In the genomic region with DNA sequence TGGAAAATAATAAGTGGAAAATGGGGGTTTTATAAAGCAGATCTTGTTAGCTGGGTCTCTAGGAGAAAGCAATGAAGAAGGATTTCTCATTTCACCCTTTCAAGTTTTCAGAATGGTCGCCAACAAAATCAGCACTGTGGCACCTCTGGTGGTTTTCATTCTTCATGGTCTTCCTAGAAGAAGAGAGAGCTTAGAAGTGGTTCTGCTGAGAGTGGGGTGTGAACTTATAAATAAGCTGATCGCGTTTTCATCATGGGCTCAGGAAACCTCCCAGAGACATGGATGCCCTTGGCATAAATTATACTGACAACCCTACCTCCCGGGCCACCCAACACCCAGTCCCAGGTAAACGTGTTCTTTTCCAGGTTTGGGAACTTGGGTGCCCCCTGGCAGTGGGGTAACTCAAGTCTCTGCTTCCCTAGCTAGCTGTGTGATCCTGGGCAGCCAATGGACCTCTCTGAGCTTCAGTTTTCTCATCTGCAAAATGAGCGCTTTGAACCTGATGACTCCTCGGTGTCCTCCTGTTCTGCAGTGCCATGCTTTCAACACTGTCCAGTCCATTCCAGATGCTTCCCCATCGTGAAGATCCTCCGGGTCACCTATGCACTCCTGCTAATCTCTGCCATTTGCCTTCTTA, we compare ENCODE assay signal across 9 cellular contexts.
DNase-seq lines count a peak whose midpoint lies in the region; ATAC-seq and TF ChIP-seq lines count a peak whose summit lies in the region.
"Had no signal": no experiment of that assay in that cellular context is flagged by ENCODE, and none has a peak within 500 bp of the region (broad histone marks: within the 10 kb centered on the region; RNA-seq: fewer than 3 reads in every experiment).

No MANE protein-coding gene starts in this region.

- H3K36me3 ChIP-seq in A673 (ENCODE audit: insufficient read depth, low read length, poor library complexity, severe bottlenecking) (no peaks in the 10 kb centered on the region), mesodermal cell (ENCODE audit: control insufficient read depth, insufficient read depth, low read length) (no peaks in the 10 kb centered on the region)
- H3K36me3 ChIP-seq: HAP-1 had no signal

- ATAC-seq in GM19463 (IDR thresholded peaks at IDR 0.05; ENCODE audit: unreplicated experiment), result no peak

- intact Hi-C loops in A673 (cut with micrococcal nuclease; ENCODE audit: unreplicated experiment), result no loop called here
- intact Hi-C loops in activated T-helper 1 cell treated with anti-CD3 and anti-CD28 coated beads, Interleukin-12 subunit alpha, Interleukin-12 subunit beta, Interleukin-2, Interleukin-4 antibody, amounts not matched to agents 30 ng/mL and 10 ng/mL and 1 ng/mL, durations not matched to agents 14 hours and 24 hours and 36 hours (cut with micrococcal nuclease), result loop anchor here (1.0 to 10.0 kb wide), 6 partner anchors 19 to 613 kb away; a partner anchor contains a TSS

- DNase-seq in A673 (ENCODE audit: low spot score) (no peak), GM12864 (ENCODE audit: low read depth) (no peak), SK-N-DZ (ENCODE audit: low spot score) (no peak), SW 1271 (lab: John Stamatoyannopoulos, UW) (no peak), C1 segment of cervical spinal cord (lab: John Stamatoyannopoulos, UW) (no peak)
- DNase-seq in activated T-helper 1 cell treated with anti-CD3 and anti-CD28 coated beads, Interleukin-12 subunit alpha, Interleukin-12 subunit beta, Interleukin-2, Interleukin-4 antibody, amounts not matched to agents 30 ng/mL and 10 ng/mL and 1 ng/mL, durations not matched to agents 14 hours and 24 hours and 36 hours (ENCODE audit: low spot score), result no peak

- peak overlapping the region; percentile 97 for H3K27ac Mint-ChIP-seq in activated T-helper 1 cell treated with anti-CD3 and anti-CD28 coated beads, Interleukin-12 subunit alpha, Interleukin-12 subunit beta, Interleukin-2, Interleukin-4 antibody, amounts not matched to agents 30 ng/mL and 10 ng/mL and 1 ng/mL, durations not matched to agents 14 hours and 24 hours and 36 hours

- CTCF ChIA-PET in A673 (lab: Charles Lee), result no interaction called here

- 54 to 62% methylated on average over 6 to 7 of the region's 9 CpGs for WGBS in mesodermal cell (ENCODE audit: insufficient coverage in 2 of 2), 2 experiments

- H3K4me3 Mint-ChIP-seq in activated T-helper 1 cell treated with anti-CD3 and anti-CD28 coated beads, Interleukin-12 subunit alpha, Interleukin-12 subunit beta, Interleukin-2, Interleukin-4 antibody, amounts not matched to agents 30 ng/mL and 10 ng/mL and 1 ng/mL, durations not matched to agents 14 hours and 24 hours and 36 hours, result peak overlapping the region; percentile 99

- H3K9me3 ChIP-seq in A673 (ENCODE audit: low read depth, low read length, poor library complexity, severe bottlenecking) (no peaks in the 10 kb centered on the region), mesodermal cell (ENCODE audit: control insufficient read depth, low read length) (no peaks in the 10 kb centered on the region)
- H3K9me3 ChIP-seq: HAP-1 had no signal

- H3K9me3 Mint-ChIP-seq in activated T-helper 1 cell treated with anti-CD3 and anti-CD28 coated beads, Interleukin-12 subunit alpha, Interleukin-12 subunit beta, Interleukin-2, Interleukin-4 antibody, amounts not matched to agents 30 ng/mL and 10 ng/mL and 1 ng/mL, durations not matched to agents 14 hours and 24 hours and 36 hours, result no peaks in the 10 kb centered on the region

- peaks cover 7% of the 10 kb centered on the region for H3K27me3 ChIP-seq in A673 (replicated peaks; ENCODE audit: insufficient read depth, low read depth, low read length, poor library complexity)

- BruUV-seq in A673 (replicated peaks; lab: Mats Ljungman, UMichigan), result no TSS peak

- peaks cover 16% of the 10 kb centered on the region for H3K36me3 Mint-ChIP-seq in activated T-helper 1 cell treated with anti-CD3 and anti-CD28 coated beads, Interleukin-12 subunit alpha, Interleukin-12 subunit beta, Interleukin-2, Interleukin-4 antibody, amounts not matched to agents 30 ng/mL and 10 ng/mL and 1 ng/mL, durations not matched to agents 14 hours and 24 hours and 36 hours (ENCODE audit: low read depth)

- TF ChIP-seq CTCF in A673 (conservative IDR thresholded peaks at IDR 0.05; ENCODE audit: low read depth, low read length) (no peak), GM12864 (IDR thresholded peaks at IDR 0.05; ENCODE audit: low read depth, low read length, missing control alignments) (no peak)

- H3K4me3 ChIP-seq in A673 (ENCODE audit: low read depth, low read length, poor library complexity, severe bottlenecking) (peak overlapping the region; percentile 56), GM12864 (ENCODE audit: low read depth, low read length) (peak overlapping the region; percentile 60), mesodermal cell (ENCODE audit: extremely low read depth, insufficient read depth, low read length, poor library complexity, severe bottlenecking) (peak overlapping the region; percentile 43)

- H3K27me3 Mint-ChIP-seq in activated T-helper 1 cell treated with anti-CD3 and anti-CD28 coated beads, Interleukin-12 subunit alpha, Interleukin-12 subunit beta, Interleukin-2, Interleukin-4 antibody, amounts not matched to agents 30 ng/mL and 10 ng/mL and 1 ng/mL, durations not matched to agents 14 hours and 24 hours and 36 hours (ENCODE audit: insufficient read depth), result peaks cover 4% of the 10 kb centered on the region

- peaks cover 70% of the 10 kb centered on the region for H3K4me1 Mint-ChIP-seq in activated T-helper 1 cell treated with anti-CD3 and anti-CD28 coated beads, Interleukin-12 subunit alpha, Interleukin-12 subunit beta, Interleukin-2, Interleukin-4 antibody, amounts not matched to agents 30 ng/mL and 10 ng/mL and 1 ng/mL, durations not matched to agents 14 hours and 24 hours and 36 hours (ENCODE audit: low read depth)

- H3K27ac ChIP-seq in A673 (ENCODE audit: low read depth, low read length, poor library complexity, severe bottlenecking) (no peak overlapping the region), mesodermal cell (ENCODE audit: low read depth, low read length, severe bottlenecking) (no peak overlapping the region)

- POLR2A ChIA-PET in A673 (lab: Charles Lee; ENCODE audit: low non-redundant PET), result no interaction called here

- peaks cover 1% of the 10 kb centered on the region for H3K4me1 ChIP-seq in A673 (ENCODE audit: insufficient read depth, low read length, poor library complexity, severe bottlenecking)
- no peaks in the 10 kb centered on the region for H3K4me1 ChIP-seq in mesodermal cell (ENCODE audit: control insufficient read depth, insufficient read depth, low read length, poor library complexity, severe bottlenecking)
- H3K4me1 ChIP-seq: HAP-1 had no signal
